In the genomic region with DNA sequence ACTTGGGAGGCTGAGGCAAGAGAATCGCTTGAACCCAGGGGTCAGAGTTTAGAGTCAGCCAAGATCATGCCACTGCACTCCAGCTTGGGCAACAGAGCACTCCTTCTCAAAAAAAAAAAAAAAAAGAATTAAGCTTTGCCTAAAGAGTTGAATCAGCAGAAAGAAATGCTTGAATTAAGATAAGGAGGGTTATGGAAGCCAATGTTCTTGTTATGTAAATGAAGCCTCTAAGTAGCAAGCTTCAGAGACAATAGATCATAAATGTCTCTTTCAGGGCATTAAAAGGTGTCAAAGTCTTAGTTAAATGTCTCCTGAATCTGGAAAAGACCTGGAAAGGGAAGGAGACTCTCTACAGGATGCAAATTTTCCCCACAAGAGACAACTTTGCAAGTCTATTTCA, we compare ENCODE assay signal across 9 cellular contexts.
"Had no signal": no experiment of that assay in that cellular context is flagged by ENCODE, and none has a peak within 500 bp of the region (broad histone marks: within the 10 kb centered on the region; RNA-seq: fewer than 3 reads in every experiment).

No MANE protein-coding gene starts in this region.

- H3K4me3 Mint-ChIP-seq: HFFc6 had no signal

- H3K27ac Mint-ChIP-seq: HFFc6 had no signal

- H3K27ac ChIP-seq: HL-60 had no signal

- H3K4me3 ChIP-seq: HAP-1, K562 had no signal

- DNase-seq: GOT3, H7, HFFc6, IMR-90, KG1 had no signal

- ATAC-seq: HCT116, K562 had no signal

- H3K36me3 ChIP-seq: HAP-1 had no signal

- H3K9me3 ChIP-seq: HAP-1 had no signal
